10 cellular contexts compared by ENCODE assay signal in the genomic region with DNA sequence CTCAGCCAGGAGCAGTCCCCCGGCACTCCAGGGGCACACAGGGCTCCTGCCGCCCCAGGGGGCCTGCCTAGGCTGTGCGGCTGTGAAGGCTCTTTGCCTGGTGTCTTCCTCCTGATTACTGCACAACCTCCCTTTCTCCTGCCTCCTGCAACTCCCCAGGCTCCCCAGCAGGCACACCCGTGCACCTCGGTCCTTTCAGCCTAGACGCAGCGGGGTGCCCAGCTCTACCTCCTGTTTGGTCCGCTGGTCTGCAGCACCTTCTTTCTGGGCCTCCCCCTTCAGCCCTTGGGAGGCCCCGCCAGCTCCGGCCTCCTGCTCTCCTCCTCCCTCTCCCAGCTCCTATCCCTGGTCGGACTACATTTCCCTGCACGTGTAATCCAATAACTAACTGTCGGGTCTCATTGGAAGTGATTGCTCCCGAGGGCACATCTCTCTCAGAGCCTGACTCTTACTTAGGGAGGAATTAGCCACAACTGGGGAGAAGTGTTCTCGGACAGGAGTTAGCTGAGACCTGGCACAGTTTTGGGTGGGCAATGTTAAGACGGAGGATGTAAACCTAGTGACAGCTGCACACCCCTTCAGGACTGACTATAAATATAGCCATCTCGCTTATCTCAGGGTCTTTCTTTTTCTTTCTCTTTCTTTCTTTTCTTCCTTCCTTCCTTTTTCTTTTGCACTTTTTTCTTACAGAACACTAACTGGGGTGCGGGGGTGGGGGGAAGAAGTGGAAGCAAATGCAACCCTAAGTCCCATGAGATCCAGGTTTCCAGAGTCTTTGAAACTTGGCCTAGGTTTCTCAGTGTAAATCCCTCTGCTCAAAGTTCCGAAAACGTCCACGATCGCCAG. TPM values are rescaled to one million over a fixed set of nuclear protein-coding genes. Genes with fewer than 3 reads are reported as not detected.
A peak's percentile ranks its signal among the peaks of the same experiment; 100 is the strongest.
DNase-seq lines count a peak whose midpoint lies in the region; ATAC-seq and TF ChIP-seq lines count a peak whose summit lies in the region.
"Had no signal": no experiment of that assay in that cellular context is flagged by ENCODE, and none has a peak within 500 bp of the region (broad histone marks: within the 10 kb centered on the region; RNA-seq: fewer than 3 reads in every experiment).

No MANE protein-coding gene starts in this region.

- no peaks in the 10 kb centered on the region for H3K9me3 Mint-ChIP-seq in activated CD4-positive, alpha-beta T cell treated with anti-CD3 and anti-CD28 coated beads, Interleukin-2, amount 10 ng/mL, durations not matched to agents 7 days and 5 days
- H3K9me3 Mint-ChIP-seq in stimulated activated naive B cell treated with anti-CD40 and anti-IgM and Interleukin-4, amounts not matched to agents 10 μg/mL and 1 μg/mL and 100 μg/mL, for 72 hours: no peaks in the 10 kb centered on the region

- H3K27me3 Mint-ChIP-seq in activated CD4-positive, alpha-beta T cell treated with anti-CD3 and anti-CD28 coated beads, Interleukin-2, amount 10 ng/mL, durations not matched to agents 7 days and 5 days: peaks cover 75% of the 10 kb centered on the region
- peaks cover 68 to 89% of the 10 kb centered on the region in 2 donors for H3K27me3 Mint-ChIP-seq in stimulated activated naive B cell treated with anti-CD40 and anti-IgM and Interleukin-4, amounts not matched to agents 10 μg/mL and 1 μg/mL and 100 μg/mL, for 72 hours

- peak; percentile 29 to 46 for ATAC-seq in stimulated activated naive B cell treated with anti-CD40 and anti-IgM and Interleukin-4, amounts not matched to agents 10 μg/mL and 1 μg/mL and 100 μg/mL, for 72 hours (replicated peaks)
- no peak for ATAC-seq in GM18505 (IDR thresholded peaks at IDR 0.05; ENCODE audit: unreplicated experiment)

- peak overlapping the region; percentile 64 for H3K27ac Mint-ChIP-seq in activated CD4-positive, alpha-beta T cell treated with anti-CD3 and anti-CD28 coated beads, Interleukin-2, amount 10 ng/mL, durations not matched to agents 7 days and 5 days
- peak overlapping the region; percentile 85 for H3K27ac Mint-ChIP-seq in stimulated activated naive B cell treated with anti-CD40 and anti-IgM and Interleukin-4, amounts not matched to agents 10 μg/mL and 1 μg/mL and 100 μg/mL, for 72 hours

- H3K27me3 ChIP-seq in iPS-15b (ENCODE audit: control insufficient read depth, insufficient read depth, low read length): peaks cover 90% of the 10 kb centered on the region

- H3K9ac ChIP-seq in iPS-15b (ENCODE audit: low read depth, low read length): no peak overlapping the region

- H3K4me1 ChIP-seq in iPS-15b (ENCODE audit: control insufficient read depth, insufficient read depth, low read length): peaks cover 3% of the 10 kb centered on the region

- no peaks in the 10 kb centered on the region for H3K36me3 ChIP-seq in iPS-15b (ENCODE audit: control insufficient read depth, insufficient read depth, low read length)

- DNase-seq in activated CD4-positive, alpha-beta T cell treated with anti-CD3 and anti-CD28 coated beads, Interleukin-2, amount 10 ng/mL, durations not matched to agents 7 days and 5 days: no peak
- DNase-seq in activated CD4-positive, alpha-beta T cell treated with anti-CD3 and anti-CD28 coated beads for 48 hours: no peak
- no peak for DNase-seq in stimulated activated naive B cell treated with anti-CD40 and anti-IgM and Interleukin-4, amounts not matched to agents 10 μg/mL and 1 μg/mL and 100 μg/mL, for 72 hours
- DNase-seq in superior temporal gyrus (ENCODE audit: extremely low spot score) (no peak), NCI-H2227 (lab: John Stamatoyannopoulos, UW; ENCODE audit: unreplicated experiment) (no peak)
- DNase-seq: COR-L47, hypothalamus had no signal

- POLR2A ChIA-PET in activated CD4-positive, alpha-beta T cell treated with anti-CD3 and anti-CD28 coated beads, Interleukin-2, amount 10 ng/mL, durations not matched to agents 7 days and 5 days (lab: Charles Lee): no interaction called here

- CTCF ChIA-PET in activated CD4-positive, alpha-beta T cell treated with anti-CD3 and anti-CD28 coated beads, Interleukin-2, amount 10 ng/mL, durations not matched to agents 7 days and 5 days (lab: Charles Lee): interaction anchor here (0.7 kb wide), 1 partner anchor 707 kb away, joined by 3 read pairs; no protein-coding TSS in a partner anchor

- no peaks in the 10 kb centered on the region for H3K9me3 ChIP-seq in iPS-15b (ENCODE audit: control insufficient read depth, insufficient read depth, low read length)

- H3K4me3 Mint-ChIP-seq in activated CD4-positive, alpha-beta T cell treated with anti-CD3 and anti-CD28 coated beads, Interleukin-2, amount 10 ng/mL, durations not matched to agents 7 days and 5 days: no peak overlapping the region
- peak overlapping the region; percentile 81 to 82 for H3K4me3 Mint-ChIP-seq in stimulated activated naive B cell treated with anti-CD40 and anti-IgM and Interleukin-4, amounts not matched to agents 10 μg/mL and 1 μg/mL and 100 μg/mL, for 72 hours

- H3K4me3 ChIP-seq in WI38 (ENCODE audit: low read depth, low read length) (peak overlapping the region; percentile 68), iPS-15b (ENCODE audit: low read depth, low read length) (peak overlapping the region; percentile 30)

- H3K4me1 Mint-ChIP-seq in activated CD4-positive, alpha-beta T cell treated with anti-CD3 and anti-CD28 coated beads, Interleukin-2, amount 10 ng/mL, durations not matched to agents 7 days and 5 days: peaks cover 27% of the 10 kb centered on the region
- H3K4me1 Mint-ChIP-seq in stimulated activated naive B cell treated with anti-CD40 and anti-IgM and Interleukin-4, amounts not matched to agents 10 μg/mL and 1 μg/mL and 100 μg/mL, for 72 hours: peaks cover 33 to 51% of the 10 kb centered on the region in 2 donors

- TF ChIP-seq POLR2A in GM18505 (IDR thresholded peaks at IDR 0.05; ENCODE audit: borderline replicate concordance, extremely low read depth, insufficient read depth, insufficient read length): no peak

- H3K36me3 Mint-ChIP-seq in activated CD4-positive, alpha-beta T cell treated with anti-CD3 and anti-CD28 coated beads, Interleukin-2, amount 10 ng/mL, durations not matched to agents 7 days and 5 days (ENCODE audit: low read depth): no peaks in the 10 kb centered on the region
- peaks cover 0 to 7% of the 10 kb centered on the region in 2 donors for H3K36me3 Mint-ChIP-seq in stimulated activated naive B cell treated with anti-CD40 and anti-IgM and Interleukin-4, amounts not matched to agents 10 μg/mL and 1 μg/mL and 100 μg/mL, for 72 hours

- 0 out of 2 replicates have a peak, but pooled peaks have one; percentile 9 for TF ChIP-seq CTCF in WI38 (IDR thresholded peaks at IDR 0.05; ENCODE audit: low read depth, low read length)

RNA-seq across cellular contexts. Expression of a gene that starts 1.1 kb away (rescaled TPM):
- total RNA-seq in activated CD4-positive, alpha-beta T cell treated with anti-CD3 and anti-CD28 coated beads, Interleukin-2, amount 10 ng/mL, durations not matched to agents 7 days and 5 days: not detected
